25 cellular contexts compared by ENCODE assay signal in genomic region chr12:31037921-31038320, GRCh38.
"Had no signal": no experiment of that assay in that cellular context is flagged by ENCODE, and none has a peak within 500 bp of the region (broad histone marks: within the 10 kb centered on the region; RNA-seq: fewer than 3 reads in every experiment).

No MANE protein-coding gene starts in this region.

- H3K4me3 ChIP-seq: colonic mucosa, esophagus muscularis mucosa, heart right ventricle, lower lobe of right lung, ovary, right lobe of liver, transverse colon, upper lobe of right lung, vagina had no signal

- H3K9me3 ChIP-seq: colonic mucosa, esophagus muscularis mucosa, heart right ventricle, lower lobe of right lung, ovary, right lobe of liver, transverse colon, upper lobe of right lung, vagina had no signal

- ATAC-seq: foreskin keratinocyte; lower lobe of right lung; natural killer cell; right lobe of liver; stimulated activated naive B cell treated with anti-CD40 and anti-IgM and Interleukin-4, amounts not matched to agents 10 μg/mL and 1 μg/mL and 100 μg/mL, for 72 hours; upper lobe of right lung had no signal

- H3K27me3 Mint-ChIP-seq: dendritic cell treated with granulocyte-macrophage colony-stimulating factor and Interleukin-4, amounts not matched to agents 40 ng/mL and 50 ng/mL, for 4 days had no signal

- DNase-seq: colonic mucosa; effector CD8-positive, alpha-beta T cell; glutamatergic neuron; heart right ventricle; hippocampal formation; kidney glomerular epithelial cell; left ventricle myocardium superior; lower lobe of right lung; natural killer cell; occipital lobe; ovary; posterior cingulate gyrus; right lobe of liver; small intestine; stimulated activated CD4-positive, alpha-beta T cell treated with anti-CD3 and anti-CD28 coated beads, Interleukin-15, amount 100 ng/mL, for 24 hours; stimulated activated CD4-positive, alpha-beta T cell treated with anti-CD3 and anti-CD28 coated beads, Interleukin-2, amount 100 ng/mL, for 48 hours; stimulated activated naive B cell treated with anti-CD40 and anti-IgM and Interleukin-4, amounts not matched to agents 10 μg/mL and 1 μg/mL and 100 μg/mL, for 72 hours; transverse colon; upper lobe of right lung had no signal

- H3K36me3 ChIP-seq: colonic mucosa, esophagus muscularis mucosa, heart right ventricle, lower lobe of right lung, ovary, right lobe of liver, transverse colon, upper lobe of right lung, vagina had no signal

- H3K27ac Mint-ChIP-seq: dendritic cell treated with granulocyte-macrophage colony-stimulating factor and Interleukin-4, amounts not matched to agents 40 ng/mL and 50 ng/mL, for 4 days; memory B cell; natural killer cell; stimulated activated naive B cell treated with anti-CD40 and anti-IgM and Interleukin-4, amounts not matched to agents 10 μg/mL and 1 μg/mL and 100 μg/mL, for 72 hours; stimulated activated naive CD8-positive, alpha-beta T cell treated with anti-CD3 and anti-CD28 coated beads, Interleukin-15, Interleukin-2, amounts not matched to agents 100 ng/mL and 50 ng/mL, for 24 hours had no signal

- H3K27me3 ChIP-seq: colonic mucosa, esophagus muscularis mucosa, heart right ventricle, ovary, right lobe of liver, transverse colon, upper lobe of right lung, vagina had no signal

- H3K9me3 Mint-ChIP-seq: dendritic cell treated with granulocyte-macrophage colony-stimulating factor and Interleukin-4, amounts not matched to agents 40 ng/mL and 50 ng/mL, for 4 days; memory B cell; natural killer cell; stimulated activated naive B cell treated with anti-CD40 and anti-IgM and Interleukin-4, amounts not matched to agents 10 μg/mL and 1 μg/mL and 100 μg/mL, for 72 hours; stimulated activated naive CD8-positive, alpha-beta T cell treated with anti-CD3 and anti-CD28 coated beads, Interleukin-15, Interleukin-2, amounts not matched to agents 100 ng/mL and 50 ng/mL, for 24 hours had no signal

- H3K27ac ChIP-seq: colonic mucosa, esophagus muscularis mucosa, foreskin keratinocyte, lower lobe of right lung, ovary, right lobe of liver, transverse colon, upper lobe of right lung, vagina had no signal

- H3K4me3 Mint-ChIP-seq: dendritic cell treated with granulocyte-macrophage colony-stimulating factor and Interleukin-4, amounts not matched to agents 40 ng/mL and 50 ng/mL, for 4 days; memory B cell; natural killer cell; stimulated activated naive B cell treated with anti-CD40 and anti-IgM and Interleukin-4, amounts not matched to agents 10 μg/mL and 1 μg/mL and 100 μg/mL, for 72 hours; stimulated activated naive CD8-positive, alpha-beta T cell treated with anti-CD3 and anti-CD28 coated beads, Interleukin-15, Interleukin-2, amounts not matched to agents 100 ng/mL and 50 ng/mL, for 24 hours had no signal

- H3K36me3 Mint-ChIP-seq: memory B cell; natural killer cell; stimulated activated naive B cell treated with anti-CD40 and anti-IgM and Interleukin-4, amounts not matched to agents 10 μg/mL and 1 μg/mL and 100 μg/mL, for 72 hours had no signal

- H3K4me1 Mint-ChIP-seq: memory B cell; natural killer cell; stimulated activated naive B cell treated with anti-CD40 and anti-IgM and Interleukin-4, amounts not matched to agents 10 μg/mL and 1 μg/mL and 100 μg/mL, for 72 hours had no signal

- H3K4me1 ChIP-seq: colonic mucosa, foreskin keratinocyte, lower lobe of right lung, right lobe of liver, transverse colon, upper lobe of right lung, vagina had no signal
